Comparison of ENCODE assay signal across 2 cellular contexts in the genomic region with DNA sequence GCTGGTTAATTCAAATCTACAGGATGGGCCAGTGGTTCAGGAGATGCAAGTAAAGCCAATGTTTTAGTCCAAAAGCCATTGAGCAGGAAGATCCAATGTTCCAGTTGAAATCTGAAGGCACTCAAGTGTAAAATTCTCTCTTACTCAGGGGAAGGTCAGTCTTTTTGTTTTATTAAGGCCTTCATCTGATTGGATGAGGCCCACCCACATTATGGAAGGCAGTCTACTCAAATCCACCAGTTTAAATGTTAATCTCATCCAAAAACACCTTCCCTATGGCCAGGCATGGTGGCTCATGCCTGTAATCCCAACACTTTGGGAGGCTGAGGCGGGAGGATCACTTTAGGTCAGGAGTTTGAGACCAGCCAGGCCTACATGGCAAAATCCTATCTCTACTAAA.
TF ChIP-seq lines count a peak whose summit lies in the region.

No MANE protein-coding gene starts in this region.

TF ChIP-seq in HEK293, 187 proteins besides CTCF, POLR2A, EP300 and RAD21:
- TF ChIP-seq ZNF776 (tag by site-specific recombination; IDR thresholded peaks at IDR 0.05; ENCODE audit: borderline replicate concordance) (no peak), ZNF10 (tag by site-specific recombination; IDR thresholded peaks at IDR 0.05) (peak; percentile 96)

TF ChIP-seq in K562, 482 proteins besides CTCF, POLR2A, EP300 and RAD21:
- peak; percentile 91 for TF ChIP-seq ZNF134 (CRISPR knock-in tag; conservative IDR thresholded peaks at IDR 0.05)
- no peak for TF ChIP-seq EP400 (IDR thresholded peaks at IDR 0.05)
